ENCODE assay signal across 9 cellular contexts in the genomic region with DNA sequence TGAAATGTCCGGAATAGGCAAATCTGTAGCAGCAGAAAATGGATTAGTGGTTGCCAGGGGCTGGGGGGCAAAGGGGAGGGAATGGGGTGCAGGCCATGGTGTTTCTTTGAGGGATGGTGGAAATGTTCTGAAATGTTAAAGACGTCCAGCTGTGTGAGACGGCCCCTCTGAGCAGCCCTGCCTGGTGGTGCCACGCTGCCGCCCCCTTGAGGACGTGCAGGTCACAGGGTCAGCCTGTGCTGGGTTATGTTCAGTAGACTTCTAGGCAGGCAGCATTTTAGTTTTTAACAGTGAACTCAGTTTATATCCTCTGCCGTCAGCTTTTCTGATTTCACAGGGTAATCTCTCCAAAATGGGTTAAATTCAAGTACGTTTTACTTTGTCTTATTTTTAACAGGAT. TPM values are rescaled to one million over a fixed set of nuclear protein-coding genes. Genes with fewer than 3 reads are reported as not detected.
DNase-seq lines count a peak whose midpoint lies in the region; ATAC-seq and TF ChIP-seq lines count a peak whose summit lies in the region.
"Had no signal": no experiment of that assay in that cellular context is flagged by ENCODE, and none has a peak within 500 bp of the region (broad histone marks: within the 10 kb centered on the region; RNA-seq: fewer than 3 reads in every experiment).

No MANE protein-coding gene starts in this region.

- no peaks in the 10 kb centered on the region for H3K27me3 Mint-ChIP-seq in activated T-cell treated with anti-CD3 and anti-CD28 coated beads, Interleukin-2, amount 50 U/mL, for 72 hours (ENCODE audit: low read depth)
- no peaks in the 10 kb centered on the region for H3K27me3 Mint-ChIP-seq in neural crest cell (ENCODE audit: low read depth)

- peak; percentile 29 to 30 for ATAC-seq in activated T-cell treated with anti-CD3 and anti-CD28 coated beads, Interleukin-2, amount 50 U/mL, for 72 hours (replicated peaks in 1 of 2)
- ATAC-seq in HG03469 (IDR thresholded peaks at IDR 0.05; ENCODE audit: unreplicated experiment) (no peak), HG02759 (IDR thresholded peaks at IDR 0.05; ENCODE audit: unreplicated experiment) (no peak)

- peaks cover 13 to 14% of the 10 kb centered on the region in 2 donors for H3K36me3 Mint-ChIP-seq in activated T-cell treated with anti-CD3 and anti-CD28 coated beads, Interleukin-2, amount 50 U/mL, for 72 hours (ENCODE audit: insufficient read depth in 2 of 2)
- no peaks in the 10 kb centered on the region for H3K36me3 Mint-ChIP-seq in neural crest cell (ENCODE audit: low read depth)

- DNase-seq in CMK (ENCODE audit: low read depth), result peak; percentile 15
- DNase-seq in LNCaP clone FGC (ENCODE audit: low read depth), result no peak
- DNase-seq in activated T-cell treated with anti-CD3 and anti-CD28 coated beads, Interleukin-2, amount 50 U/mL, for 72 hours, result peak; percentile 68
- peak; percentile 17 for DNase-seq in neural crest cell (ENCODE audit: low read depth, low spot score)
- DNase-seq in SHP77 treated with DMSO at 0.1 percent for 48 hours (lab: John Stamatoyannopoulos, UW), result no peak
- no peak for DNase-seq in NCI-H748 treated with DMSO at 0.1 percent for 48 hours (lab: John Stamatoyannopoulos, UW)
- DNase-seq: stomach had no signal

- H3K9me3 Mint-ChIP-seq in activated T-cell treated with anti-CD3 and anti-CD28 coated beads, Interleukin-2, amount 50 U/mL, for 72 hours, result no peaks in the 10 kb centered on the region
- no peaks in the 10 kb centered on the region for H3K9me3 Mint-ChIP-seq in neural crest cell

- H3K4me1 Mint-ChIP-seq in activated T-cell treated with anti-CD3 and anti-CD28 coated beads, Interleukin-2, amount 50 U/mL, for 72 hours (ENCODE audit: low read depth), result peaks cover 56% of the 10 kb centered on the region
- peaks cover 9% of the 10 kb centered on the region for H3K4me1 Mint-ChIP-seq in neural crest cell

- TF ChIP-seq CTCF in LNCaP clone FGC (IDR thresholded peaks at IDR 0.05; ENCODE audit: control insufficient read depth, extremely low read depth, insufficient read depth) (peak; percentile 33; the same call in 1 of the 2 replicates), neural crest cell (conservative IDR thresholded peaks at IDR 0.05) (no peak)

- no peak overlapping the region for H3K4me3 ChIP-seq in LNCaP clone FGC (ENCODE audit: low read depth, low read length)

- peak overlapping the region; percentile 67 to 82 for H3K4me3 Mint-ChIP-seq in activated T-cell treated with anti-CD3 and anti-CD28 coated beads, Interleukin-2, amount 50 U/mL, for 72 hours
- no peak overlapping the region for H3K4me3 Mint-ChIP-seq in neural crest cell

- peak overlapping the region; percentile 88 for H3K27ac Mint-ChIP-seq in activated T-cell treated with anti-CD3 and anti-CD28 coated beads, Interleukin-2, amount 50 U/mL, for 72 hours
- no peak overlapping the region for H3K27ac Mint-ChIP-seq in neural crest cell (ENCODE audit: unreplicated experiment)

RNA-seq across cellular contexts. Expression of a gene that starts 9.4 kb away (rescaled TPM):
- total RNA-seq in activated T-cell treated with anti-CD3 and anti-CD28 coated beads, Interleukin-2, amount 50 U/mL, for 72 hours, result 10 to 100 TPM; 79.0 to 84.1 TPM
- total RNA-seq in neural crest cell, result 32.6 and 33.2 TPM in 2 replicates

RNA-seq across cellular contexts. Expression of a gene that starts 58.8 kb away (rescaled TPM):
- total RNA-seq in activated T-cell treated with anti-CD3 and anti-CD28 coated beads, Interleukin-2, amount 50 U/mL, for 72 hours, result 1 to 10 TPM in 1 of 2 donors, under 1 TPM in 1; 0.53 to 1.0 TPM
- 24.8 and 29.8 TPM in 2 replicates for total RNA-seq in neural crest cell

Comparison
In these comparisons a context has a peak if more than half of its experiments do, and no peak if none do; other contexts are left out.
1. DNase-seq: peak in CMK (single experiment), activated T-cell treated with anti-CD3 and anti-CD28 coated beads, Interleukin-2, amount 50 U/mL, for 72 hours (2 of 2) and neural crest cell (single experiment); none in LNCaP clone FGC (single experiment), SHP77 treated with DMSO at 0.1 percent for 48 hours (single experiment) and NCI-H748 treated with DMSO at 0.1 percent for 48 hours (single experiment).
2. ATAC-seq: peak in activated T-cell treated with anti-CD3 and anti-CD28 coated beads, Interleukin-2, amount 50 U/mL, for 72 hours (2 of 2); none in HG03469 (single experiment) and HG02759 (single experiment).
3. RNA of a gene that starts 58.8 kb away (total RNA-seq): 24.8 to 29.8 TPM in neural crest cell; 0.53 to 1.0 TPM in activated T-cell treated with anti-CD3 and anti-CD28 coated beads, Interleukin-2, amount 50 U/mL, for 72 hours; every median in the first group is over 10 times any median in the second.